15 cellular contexts compared by ENCODE assay signal in the genomic region with DNA sequence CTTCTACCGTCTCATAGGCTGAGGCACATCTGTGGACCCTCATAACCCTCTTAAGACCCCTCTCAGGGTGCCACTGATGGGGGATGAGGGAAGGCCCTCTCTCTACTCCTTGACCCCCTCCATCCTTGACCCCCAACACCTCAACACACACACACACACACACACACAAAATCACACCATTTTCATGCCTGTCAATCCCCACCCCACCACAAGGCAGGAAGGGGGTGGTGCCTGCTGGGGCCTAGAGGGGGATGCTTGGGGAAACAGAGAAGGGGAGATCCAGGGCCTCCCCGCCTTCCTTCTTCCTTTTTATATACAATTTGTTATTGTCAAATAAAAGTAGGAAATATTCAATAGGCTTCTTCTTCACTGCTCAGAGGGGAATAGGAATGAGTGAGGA. TPM values are rescaled to one million over a fixed set of nuclear protein-coding genes. Genes with fewer than 3 reads are reported as not detected.
DNase-seq lines count a peak whose midpoint lies in the region; ATAC-seq and TF ChIP-seq lines count a peak whose summit lies in the region.
"Had no signal": no experiment of that assay in that cellular context is flagged by ENCODE, and none has a peak within 500 bp of the region (broad histone marks: within the 10 kb centered on the region; RNA-seq: fewer than 3 reads in every experiment).

No MANE protein-coding gene starts in this region.

- H3K9me3 Mint-ChIP-seq in activated naive CD4-positive, alpha-beta T cell treated with anti-CD3 and anti-CD28 coated beads for 36 hours, result no peaks in the 10 kb centered on the region
- H3K9me3 Mint-ChIP-seq in T-helper 1 cell treated with Interleukin-12 subunit alpha and Interleukin-12 subunit beta and Interleukin-4 antibody, amounts not matched to agents 30 μg/mL and 1 μg/mL, for 36 hours, result no peaks in the 10 kb centered on the region
- no peaks in the 10 kb centered on the region for H3K9me3 Mint-ChIP-seq in endothelial cell (ENCODE audit: unreplicated experiment)
- H3K9me3 Mint-ChIP-seq in stimulated activated naive CD8-positive, alpha-beta T cell treated with anti-CD3 and anti-CD28 coated beads, Interleukin-15, amount 100 ng/mL, for 72 hours, result no peaks in the 10 kb centered on the region

- peaks cover 23% of the 10 kb centered on the region for H3K4me1 Mint-ChIP-seq in activated naive CD4-positive, alpha-beta T cell treated with anti-CD3 and anti-CD28 coated beads for 36 hours (ENCODE audit: low read depth)
- peaks cover 23% of the 10 kb centered on the region for H3K4me1 Mint-ChIP-seq in T-helper 1 cell treated with Interleukin-12 subunit alpha and Interleukin-12 subunit beta and Interleukin-4 antibody, amounts not matched to agents 30 μg/mL and 1 μg/mL, for 36 hours (ENCODE audit: low read depth)
- peaks cover 3% of the 10 kb centered on the region for H3K4me1 Mint-ChIP-seq in endothelial cell (ENCODE audit: unreplicated experiment)
- peaks cover 45% of the 10 kb centered on the region for H3K4me1 Mint-ChIP-seq in stimulated activated naive CD8-positive, alpha-beta T cell treated with anti-CD3 and anti-CD28 coated beads, Interleukin-15, amount 100 ng/mL, for 72 hours

- DNase-seq in activated naive CD4-positive, alpha-beta T cell treated with anti-CD3 and anti-CD28 coated beads for 36 hours, result peak; percentile 48
- no peak for DNase-seq in activated naive CD4-positive, alpha-beta T cell treated with anti-CD3 and anti-CD28 coated beads, Interleukin-2, amount 50 U/mL, for 16 hours
- DNase-seq in endothelial cell (ENCODE audit: low spot score), result no peak
- DNase-seq in stimulated activated naive CD8-positive, alpha-beta T cell treated with anti-CD3 and anti-CD28 coated beads, Interleukin-15, amount 100 ng/mL, for 72 hours, result peak; percentile 21 to 47
- DNase-seq in stimulated activated CD4-positive, alpha-beta T cell treated with anti-CD3 and anti-CD28 coated beads, Interleukin-15, amount 100 ng/mL, for 24 hours, result no peak
- DNase-seq: activated CD4-positive, alpha-beta T cell treated with anti-CD3 and anti-CD28 coated beads, Interleukin-2, amount 50 U/mL, for 1 hour; colonic mucosa; NCI-H226; PC-3; trophoblast cell had no signal

- H3K27ac Mint-ChIP-seq in activated naive CD4-positive, alpha-beta T cell treated with anti-CD3 and anti-CD28 coated beads for 36 hours, result peak overlapping the region; percentile 98
- H3K27ac Mint-ChIP-seq in T-helper 1 cell treated with Interleukin-12 subunit alpha and Interleukin-12 subunit beta and Interleukin-4 antibody, amounts not matched to agents 30 μg/mL and 1 μg/mL, for 36 hours, result peak overlapping the region; percentile 96
- H3K27ac Mint-ChIP-seq in endothelial cell (ENCODE audit: unreplicated experiment), result no peak overlapping the region
- H3K27ac Mint-ChIP-seq in stimulated activated naive CD8-positive, alpha-beta T cell treated with anti-CD3 and anti-CD28 coated beads, Interleukin-15, amount 100 ng/mL, for 72 hours, result peak overlapping the region; percentile 98 to 99

- peak overlapping the region; percentile 90 for H3K4me3 Mint-ChIP-seq in activated naive CD4-positive, alpha-beta T cell treated with anti-CD3 and anti-CD28 coated beads for 36 hours
- peak overlapping the region; percentile 90 for H3K4me3 Mint-ChIP-seq in T-helper 1 cell treated with Interleukin-12 subunit alpha and Interleukin-12 subunit beta and Interleukin-4 antibody, amounts not matched to agents 30 μg/mL and 1 μg/mL, for 36 hours
- peak overlapping the region; percentile 94 for H3K4me3 Mint-ChIP-seq in endothelial cell (ENCODE audit: unreplicated experiment)
- peak overlapping the region; percentile 73 to 87 for H3K4me3 Mint-ChIP-seq in stimulated activated naive CD8-positive, alpha-beta T cell treated with anti-CD3 and anti-CD28 coated beads, Interleukin-15, amount 100 ng/mL, for 72 hours

- no peaks in the 10 kb centered on the region for H3K27me3 Mint-ChIP-seq in activated naive CD4-positive, alpha-beta T cell treated with anti-CD3 and anti-CD28 coated beads for 36 hours (ENCODE audit: low read depth)
- H3K27me3 Mint-ChIP-seq in T-helper 1 cell treated with Interleukin-12 subunit alpha and Interleukin-12 subunit beta and Interleukin-4 antibody, amounts not matched to agents 30 μg/mL and 1 μg/mL, for 36 hours (ENCODE audit: low read depth), result no peaks in the 10 kb centered on the region
- peaks cover 3% of the 10 kb centered on the region for H3K27me3 Mint-ChIP-seq in endothelial cell (ENCODE audit: unreplicated experiment)
- H3K27me3 Mint-ChIP-seq in stimulated activated naive CD8-positive, alpha-beta T cell treated with anti-CD3 and anti-CD28 coated beads, Interleukin-15, amount 100 ng/mL, for 72 hours, result no peaks in the 10 kb centered on the region

- no peak for ATAC-seq in stimulated activated naive CD8-positive, alpha-beta T cell treated with anti-CD3 and anti-CD28 coated beads, Interleukin-15, amount 100 ng/mL, for 72 hours
- no peak for ATAC-seq in HG03571 (IDR thresholded peaks at IDR 0.05; ENCODE audit: unreplicated experiment)
- no peak for ATAC-seq in HG02884 (IDR thresholded peaks at IDR 0.05; ENCODE audit: unreplicated experiment)

- CTCF ChIA-PET in activated naive CD4-positive, alpha-beta T cell treated with anti-CD3 and anti-CD28 coated beads for 36 hours (lab: Charles Lee), result no interaction called here

- peaks cover 4% of the 10 kb centered on the region for H3K36me3 Mint-ChIP-seq in activated naive CD4-positive, alpha-beta T cell treated with anti-CD3 and anti-CD28 coated beads for 36 hours (ENCODE audit: low read depth)
- H3K36me3 Mint-ChIP-seq in T-helper 1 cell treated with Interleukin-12 subunit alpha and Interleukin-12 subunit beta and Interleukin-4 antibody, amounts not matched to agents 30 μg/mL and 1 μg/mL, for 36 hours (ENCODE audit: low read depth), result peaks cover 15% of the 10 kb centered on the region
- peaks cover 6% of the 10 kb centered on the region for H3K36me3 Mint-ChIP-seq in endothelial cell (ENCODE audit: low read depth, unreplicated experiment)

- no peak for TF ChIP-seq CTCF in endothelial cell (IDR thresholded peaks at IDR 0.05; ENCODE audit: unreplicated experiment)

- intact Hi-C loops in activated naive CD4-positive, alpha-beta T cell treated with anti-CD3 and anti-CD28 coated beads for 36 hours (cut with micrococcal nuclease), result no loop called here

RNA-seq across cellular contexts. Expression of gene EBP, which starts 1.2 kb away (rescaled TPM):
- 100 to 1,000 TPM; 118 to 123 TPM for total RNA-seq in activated naive CD4-positive, alpha-beta T cell treated with anti-CD3 and anti-CD28 coated beads for 36 hours
- total RNA-seq in endothelial cell (ENCODE audit: unreplicated experiment), result 66.0 TPM

RNA-seq across cellular contexts. Expression of gene PORCN, which starts 11.7 kb away (rescaled TPM):
- total RNA-seq in activated naive CD4-positive, alpha-beta T cell treated with anti-CD3 and anti-CD28 coated beads for 36 hours, result 1 to 10 TPM; 5.2 to 5.6 TPM
- 9.4 TPM for total RNA-seq in endothelial cell (ENCODE audit: unreplicated experiment)

RNA-seq across cellular contexts. Expression of gene TBC1D25, which starts 19.1 kb away (rescaled TPM):
- total RNA-seq in activated naive CD4-positive, alpha-beta T cell treated with anti-CD3 and anti-CD28 coated beads for 36 hours, result 10 to 100 TPM; 10.6 to 11.1 TPM
- total RNA-seq in endothelial cell (ENCODE audit: unreplicated experiment), result 12.5 TPM

RNA-seq across cellular contexts. Expression of gene FTSJ1, which starts 44.5 kb away (rescaled TPM):
- 10 to 100 TPM; 66.2 to 66.8 TPM for total RNA-seq in activated naive CD4-positive, alpha-beta T cell treated with anti-CD3 and anti-CD28 coated beads for 36 hours
- 38.4 TPM for total RNA-seq in endothelial cell (ENCODE audit: unreplicated experiment)

RNA-seq across cellular contexts. Expression of gene SLC38A5, which starts 50.4 kb away (rescaled TPM):
- total RNA-seq in activated naive CD4-positive, alpha-beta T cell treated with anti-CD3 and anti-CD28 coated beads for 36 hours, result 10 to 100 TPM; 45.0 to 45.8 TPM
- total RNA-seq in endothelial cell (ENCODE audit: unreplicated experiment), result 21.7 TPM
- total RNA-seq: Daoy, HT1080 had no signal

Comparison
In these comparisons a context has a peak if more than half of its experiments do, and no peak if none do; other contexts are left out.
1. DNase-seq: peak in activated naive CD4-positive, alpha-beta T cell treated with anti-CD3 and anti-CD28 coated beads for 36 hours (single experiment) and stimulated activated naive CD8-positive, alpha-beta T cell treated with anti-CD3 and anti-CD28 coated beads, Interleukin-15, amount 100 ng/mL, for 72 hours (2 of 2); none in activated naive CD4-positive, alpha-beta T cell treated with anti-CD3 and anti-CD28 coated beads, Interleukin-2, amount 50 U/mL, for 16 hours (single experiment), endothelial cell (single experiment) and stimulated activated CD4-positive, alpha-beta T cell treated with anti-CD3 and anti-CD28 coated beads, Interleukin-15, amount 100 ng/mL, for 24 hours (single experiment).
2. Peak in every context shown above with its lines, with median percentiles within 50 percentile points of each other: H3K4me3 Mint-ChIP-seq.